25 cellular contexts compared by ENCODE assay signal in genomic region chr10:2232479-2232878, GRCh38.
A peak's percentile ranks its signal among the peaks of the same experiment; 100 is the strongest.
DNase-seq lines count a peak whose midpoint lies in the region; ATAC-seq, FAIRE-seq and TF ChIP-seq lines count a peak whose summit lies in the region.
"Had no signal": no experiment of that assay in that cellular context is flagged by ENCODE, and none has a peak within 500 bp of the region (broad histone marks: within the 10 kb centered on the region; RNA-seq: fewer than 3 reads in every experiment).

No MANE protein-coding gene starts in this region.

- H3K36me3 ChIP-seq in K562 (ENCODE audit: control insufficient read depth, insufficient read depth, low read length) (no peaks in the 10 kb centered on the region), sigmoid colon (no peaks in the 10 kb centered on the region)
- H3K36me3 ChIP-seq: BLaER1 had no signal

- intact Hi-C loops in MCF 10A (cut with micrococcal nuclease), result no loop called here
- intact Hi-C loops in K562 (cut with micrococcal nuclease), result no loop called here
- intact Hi-C loops in sigmoid colon (cut with DNase I), result no loop called here
- intact Hi-C loops in left ventricle myocardium superior (cut with micrococcal nuclease), result no loop called here

- TF ChIP-seq POLR2A in K562 (conservative IDR thresholded peaks at IDR 0.05) (no peak), sigmoid colon (IDR thresholded peaks at IDR 0.05) (no peak)

- H3K9me1 ChIP-seq in K562 (ENCODE audit: control insufficient read depth, insufficient read depth, low read length), result no peaks in the 10 kb centered on the region

- TF ChIP-seq CTCF in MCF 10A (IDR thresholded peaks at IDR 0.05; ENCODE audit: unreplicated experiment) (no peak), K562 (IDR thresholded peaks at IDR 0.05 in 2 of 3, conservative IDR thresholded peaks at IDR 0.05 in 1 of 3; ENCODE audit: insufficient read depth in 2 of 3, low read depth in 1 of 3, low read length in 3 of 3) (no peak), sigmoid colon (IDR thresholded peaks at IDR 0.05) (no peak)

- H3K27me3 Mint-ChIP-seq in MCF 10A (ENCODE audit: insufficient read depth, unreplicated experiment), result no peaks in the 10 kb centered on the region
- H3K27me3 Mint-ChIP-seq: CD4-positive, CD25-positive, alpha-beta regulatory T cell; IgD-negative memory B cell had no signal

- no peak overlapping the region for H3K27ac Mint-ChIP-seq in MCF 10A (ENCODE audit: low read depth, unreplicated experiment)
- H3K27ac Mint-ChIP-seq: CD4-positive, CD25-positive, alpha-beta regulatory T cell; H9; HFFc6; IgD-negative memory B cell had no signal

- no peak overlapping the region for H3K4me3 ChIP-seq in K562
- no peak overlapping the region for H3K4me3 ChIP-seq in sigmoid colon
- H3K4me3 ChIP-seq: BLaER1, GM23248, PC-9 had no signal

- no peak overlapping the region for H3K9ac ChIP-seq in K562 (ENCODE audit: insufficient read depth in 1 of 2, low read depth in 2 of 2, low read length in 2 of 2)
- H3K9ac ChIP-seq: BLaER1, GM23248 had no signal

- H3K4me1 ChIP-seq in K562 (replicated peaks in 1 of 2; ENCODE audit: control insufficient read depth in 2 of 2, insufficient read depth in 2 of 2, low read length in 2 of 2), result no peaks in the 10 kb centered on the region
- H3K4me1 ChIP-seq in sigmoid colon, result no peaks in the 10 kb centered on the region
- H3K4me1 ChIP-seq: BLaER1 had no signal

- no peak overlapping the region for H2AFZ ChIP-seq in K562 (ENCODE audit: low read depth, low read length)
- H2AFZ ChIP-seq: GM23248, PC-9 had no signal

- no peaks in the 10 kb centered on the region for H3K79me2 ChIP-seq in K562 (ENCODE audit: control insufficient read depth, insufficient read depth, low read length)

- no peak for TF ChIP-seq EP300 in K562 (IDR thresholded peaks at IDR 0.05; ENCODE audit: low read length)
- TF ChIP-seq EP300 in sigmoid colon (IDR thresholded peaks at IDR 0.05), result no peak

- peak; percentile 5 to 39 for DNase-seq in T47D (ENCODE audit: low read depth in 1 of 2, low spot score in 1 of 2)
- no peak for DNase-seq in MCF 10A (ENCODE audit: unreplicated experiment)
- no peak for DNase-seq in K562 (ENCODE audit: extremely low read depth in 1 of 4, low spot score in 3 of 4)
- no peak for DNase-seq in sigmoid colon
- DNase-seq in urothelium cell line (ENCODE audit: low spot score), result no peak
- no peak for DNase-seq in left ventricle myocardium superior
- DNase-seq in activated CD4-positive, alpha-beta T cell treated with anti-CD3 and anti-CD28 coated beads for 1 hour, result no peak
- DNase-seq: CD4-positive, CD25-positive, alpha-beta regulatory T cell; GM23248; H9; HFFc6; Karpas-422; NCI-H1105; NCI-H1436 treated with DMSO at 0.1 percent for 48 hours; NCI-H1930; NCI-H446; NCI-H524 treated with DMSO at 0.1 percent for 48 hours; NCI-H774; PC-9; SHP77 treated with DMSO at 0.1 percent for 48 hours; SW 1271 had no signal

- no peaks in the 10 kb centered on the region for H3K9me3 Mint-ChIP-seq in MCF 10A (ENCODE audit: unreplicated experiment)
- H3K9me3 Mint-ChIP-seq: H9 had no signal

- H3K9me3 ChIP-seq in K562 (replicated peaks; ENCODE audit: control insufficient read depth, insufficient read depth, low read depth, low read length), result no peaks in the 10 kb centered on the region
- H3K9me3 ChIP-seq in sigmoid colon, result peaks cover 0 to 3% (median 0%) of the 10 kb centered on the region in 4 donors
- H3K9me3 ChIP-seq: BLaER1 had no signal

- 1% methylated on average over 11 of the region's 11 CpGs for WGBS in K562 (ENCODE audit: insufficient coverage, low coverage, missing lambda C conversion rate)
- 91 to 93% methylated on average over 11 of the region's 11 CpGs for WGBS in sigmoid colon, 2 donors

- BruUV-seq in MCF 10A (replicated peaks; lab: Mats Ljungman, UMichigan) (no TSS peak), K562 (replicated peaks; lab: Mats Ljungman, UMichigan) (no TSS peak)

- H3K36me3 Mint-ChIP-seq in MCF 10A (ENCODE audit: insufficient read depth, unreplicated experiment), result no peaks in the 10 kb centered on the region
- H3K36me3 Mint-ChIP-seq: CD4-positive, CD25-positive, alpha-beta regulatory T cell; IgD-negative memory B cell had no signal

- POLR2A ChIA-PET in MCF 10A (lab: Yijun Ruan, JAX) (no interaction called here), K562 (lab: Yijun Ruan, JAX) (no interaction called here)

- no peak overlapping the region for H3K4me2 ChIP-seq in K562 (ENCODE audit: insufficient read depth, low read length)
- H3K4me2 ChIP-seq: BLaER1, PC-9 had no signal

- no peak for TF ChIP-seq RAD21 in K562 (CRISPR knock-in tag; conservative IDR thresholded peaks at IDR 0.05 in 1 of 2, IDR thresholded peaks at IDR 0.05 in 1 of 2)

- CTCF ChIA-PET in MCF 10A (lab: Yijun Ruan, JAX) (no interaction called here), K562 (lab: Yijun Ruan, JAX; ENCODE audit: low intra/inter-chr PET ratio) (no interaction called here)

- H3K27ac ChIP-seq in K562 (ENCODE audit: extremely low read depth, low read depth, low read length), result no peak overlapping the region
- H3K27ac ChIP-seq in sigmoid colon, result no peak overlapping the region
- H3K27ac ChIP-seq: BLaER1, GM23248, PC-9 had no signal

- H3K4me1 Mint-ChIP-seq in MCF 10A (ENCODE audit: insufficient read depth, unreplicated experiment), result no peaks in the 10 kb centered on the region
- H3K4me1 Mint-ChIP-seq: CD4-positive, CD25-positive, alpha-beta regulatory T cell; H9; IgD-negative memory B cell had no signal

- no peaks in the 10 kb centered on the region for H4K20me1 ChIP-seq in K562 (replicated peaks; ENCODE audit: control insufficient read depth, insufficient read depth, low read length)
- H4K20me1 ChIP-seq: BLaER1 had no signal

- in situ Hi-C loops in T47D (cut with HindIII; ENCODE audit: low pct_unique_long_range_greater_than_20kb, low sequenced_read_pairs) (no loop called here), K562 (cut with MboI) (no loop called here)

- ATAC-seq in K562 (no peak), left ventricle myocardium superior (no peak)

- H3K27me3 ChIP-seq in K562 (ENCODE audit: control insufficient read depth in 2 of 2, insufficient read depth in 2 of 2, low read length in 2 of 2) (no peaks in the 10 kb centered on the region), sigmoid colon (no peaks in the 10 kb centered on the region)
- H3K27me3 ChIP-seq: BLaER1 had no signal

- H3K4me3 Mint-ChIP-seq in MCF 10A (ENCODE audit: unreplicated experiment), result no peak overlapping the region
- H3K4me3 Mint-ChIP-seq: CD4-positive, CD25-positive, alpha-beta regulatory T cell; H9; HFFc6; IgD-negative memory B cell had no signal

- FAIRE-seq in K562 (lab: Jason Lieb, UNC), result no peak
- FAIRE-seq in urothelium cell line (lab: Jason Lieb, UNC), result no peak
- FAIRE-seq: D721Med had no signal

TF ChIP-seq in PFSK-1, 5 proteins besides CTCF, POLR2A, EP300 and RAD21:
- TF ChIP-seq SIN3A (IDR thresholded peaks at IDR 0.05; ENCODE audit: borderline replicate concordance, insufficient read depth, low read length) (no peak), REST (IDR thresholded peaks at IDR 0.05; ENCODE audit: insufficient read depth in 1 of 2, low read depth in 2 of 2, low read length in 2 of 2) (peak; percentile 50 to 88; a peak in 3 of 4 replicates)

TF ChIP-seq in K562, 482 proteins besides CTCF, POLR2A, EP300 and RAD21:
- TF ChIP-seq E2F3 (CRISPR knock-in tag; IDR thresholded peaks at IDR 0.05), result no peak
- peak; percentile 61; the same call in 1 of the 2 replicates for TF ChIP-seq EHMT2 (IDR thresholded peaks at IDR 0.05)

Comparison
In these comparisons a context has a peak if more than half of its experiments do, and no peak if none do; other contexts are left out.
1. DNase-seq: peak in T47D (2 of 2); none in MCF 10A (single experiment), K562 (0 of 4), sigmoid colon (single experiment), urothelium cell line (single experiment), left ventricle myocardium superior (single experiment) and activated CD4-positive, alpha-beta T cell treated with anti-CD3 and anti-CD28 coated beads for 1 hour (single experiment).